In the genomic region with DNA sequence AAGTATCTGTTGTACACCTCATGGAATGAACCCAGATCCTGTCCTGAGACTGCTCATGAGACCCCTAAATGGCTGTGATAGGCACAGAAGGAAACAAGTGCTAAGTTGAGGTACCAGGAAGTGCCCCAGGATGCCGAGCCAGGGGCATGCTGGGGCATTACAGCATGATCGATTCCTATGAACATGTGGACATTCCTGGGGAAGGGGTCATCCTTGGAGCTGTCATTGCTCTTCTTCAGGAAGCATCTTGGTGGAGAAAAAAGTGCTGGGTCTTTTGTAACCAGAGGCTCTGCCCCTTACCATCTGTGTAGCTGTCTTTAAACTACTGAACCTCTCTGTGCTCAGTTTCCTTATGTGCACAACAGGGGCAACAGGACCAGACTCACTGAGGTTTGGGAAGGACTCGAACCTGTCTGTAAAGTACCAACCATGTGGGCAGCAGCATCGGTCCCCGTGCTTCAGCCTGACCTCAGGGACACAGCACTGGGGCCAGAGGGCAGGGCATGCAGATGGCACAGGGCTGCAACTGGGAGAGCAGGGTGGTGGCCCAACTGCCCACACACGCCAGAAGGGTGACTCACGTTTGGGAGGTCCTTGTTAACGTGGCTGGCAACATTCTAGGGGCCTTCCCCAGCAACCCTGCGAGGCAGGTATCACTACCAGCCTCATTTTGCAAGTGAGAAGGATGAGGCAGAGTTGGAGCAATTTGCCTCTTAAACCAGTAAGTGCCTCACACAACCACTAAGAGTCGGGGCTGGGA, we compare ENCODE assay signal across 9 cellular contexts.
A peak's percentile ranks its signal among the peaks of the same experiment; 100 is the strongest.
DNase-seq lines count a peak whose midpoint lies in the region; ATAC-seq lines count a peak whose summit lies in the region.
"Had no signal": no experiment of that assay in that cellular context is flagged by ENCODE, and none has a peak within 500 bp of the region (broad histone marks: within the 10 kb centered on the region; RNA-seq: fewer than 3 reads in every experiment).

No MANE protein-coding gene starts in this region.

- no peaks in the 10 kb centered on the region for H3K9me3 ChIP-seq in GM23248 (ENCODE audit: low read depth)

- H3K4me2 ChIP-seq in GM23248 (ENCODE audit: unreplicated experiment): peak overlapping the region; percentile 31

- ATAC-seq in esophagus mucosa: peak; percentile 93
- ATAC-seq in GM21381 (IDR thresholded peaks at IDR 0.05; ENCODE audit: unreplicated experiment): no peak

- H3K4me3 ChIP-seq in GM23248: no peak overlapping the region

- H3K27me3 Mint-ChIP-seq in T-helper 2 cell treated with Interferon-gamma antibody and Interleukin-4, amounts not matched to agents 5 μg/mL and 100 μg/mL, for 36 hours (ENCODE audit: low read depth): no peaks in the 10 kb centered on the region

- no peaks in the 10 kb centered on the region for H3K36me3 ChIP-seq in GM23248 (ENCODE audit: low read depth)

- no peak overlapping the region for H3K4me3 Mint-ChIP-seq in T-helper 2 cell treated with Interferon-gamma antibody and Interleukin-4, amounts not matched to agents 5 μg/mL and 100 μg/mL, for 36 hours

- peak; percentile 77 for DNase-seq in GM23248
- DNase-seq in T-helper 2 cell treated with Interferon-gamma antibody and Interleukin-4, amounts not matched to agents 5 μg/mL and 100 μg/mL, for 36 hours (ENCODE audit: low spot score): peak; percentile 71
- peak; percentile 48 to 64 for DNase-seq in stimulated activated CD4-positive, alpha-beta T cell treated with anti-CD3 and anti-CD28 coated beads, Interleukin-4, amount 100 ng/mL, for 48 hours (ENCODE audit: low read depth in 2 of 2)
- no peak for DNase-seq in NCI-H2196 treated with DMSO at 0.1 percent for 48 hours (lab: John Stamatoyannopoulos, UW; ENCODE audit: unreplicated experiment)
- DNase-seq in hippocampal formation (lab: John Stamatoyannopoulos, UW): no peak
- no peak for DNase-seq in COLO829 (ENCODE audit: low spot score)
- DNase-seq: NCI-H82 had no signal

- H3K4me1 Mint-ChIP-seq in T-helper 2 cell treated with Interferon-gamma antibody and Interleukin-4, amounts not matched to agents 5 μg/mL and 100 μg/mL, for 36 hours (ENCODE audit: low read depth): peaks cover 35% of the 10 kb centered on the region

- no peaks in the 10 kb centered on the region for H3K9me3 Mint-ChIP-seq in T-helper 2 cell treated with Interferon-gamma antibody and Interleukin-4, amounts not matched to agents 5 μg/mL and 100 μg/mL, for 36 hours

- H3K4me1 ChIP-seq in GM23248 (ENCODE audit: insufficient read depth): peaks cover 51% of the 10 kb centered on the region

- in situ Hi-C loops in GM23248 (cut with MboI): no loop called here

- H3K27me3 ChIP-seq in GM23248 (replicated peaks; ENCODE audit: insufficient read depth): no peaks in the 10 kb centered on the region

- H3K36me3 Mint-ChIP-seq in T-helper 2 cell treated with Interferon-gamma antibody and Interleukin-4, amounts not matched to agents 5 μg/mL and 100 μg/mL, for 36 hours (ENCODE audit: low read depth): peaks cover 22% of the 10 kb centered on the region

- no peaks in the 10 kb centered on the region for H3K9me2 ChIP-seq in GM23248 (ENCODE audit: insufficient read depth)

- no peak overlapping the region for H3K9ac ChIP-seq in GM23248

- peaks cover 13% of the 10 kb centered on the region; the same call in 1 of the 2 replicates for H3K79me2 ChIP-seq in GM23248 (ENCODE audit: insufficient read depth)

- WGBS in GM23248 (ENCODE audit: low coverage in 1 of 2, low lambda C conversion rate in 2 of 2, missing lambda C conversion rate in 2 of 2), 2 experiments: 49 to 59% methylated on average over 10 of the region's 10 CpGs

- H2AFZ ChIP-seq in GM23248: no peak overlapping the region

- H3K27ac ChIP-seq in GM23248: peak overlapping the region; percentile 27; the same call in 1 of the 2 replicates

- H3K27ac Mint-ChIP-seq in T-helper 2 cell treated with Interferon-gamma antibody and Interleukin-4, amounts not matched to agents 5 μg/mL and 100 μg/mL, for 36 hours: no peak overlapping the region

- 0 out of 2 replicates have a peak, but pooled peaks cover 7% of the 10 kb centered on the region for H3F3A ChIP-seq in GM23248 (ENCODE audit: insufficient read depth)

- H4K20me1 ChIP-seq in GM23248 (ENCODE audit: insufficient read depth): no peaks in the 10 kb centered on the region

Comparison
In these comparisons a context has a peak if more than half of its experiments do, and no peak if none do; other contexts are left out.
1. DNase-seq: peak in GM23248 (single experiment), T-helper 2 cell treated with Interferon-gamma antibody and Interleukin-4, amounts not matched to agents 5 μg/mL and 100 μg/mL, for 36 hours (single experiment) and stimulated activated CD4-positive, alpha-beta T cell treated with anti-CD3 and anti-CD28 coated beads, Interleukin-4, amount 100 ng/mL, for 48 hours (2 of 2); none in NCI-H2196 treated with DMSO at 0.1 percent for 48 hours (single experiment), hippocampal formation (0 of 2) and COLO829 (single experiment).